In the genomic region with DNA sequence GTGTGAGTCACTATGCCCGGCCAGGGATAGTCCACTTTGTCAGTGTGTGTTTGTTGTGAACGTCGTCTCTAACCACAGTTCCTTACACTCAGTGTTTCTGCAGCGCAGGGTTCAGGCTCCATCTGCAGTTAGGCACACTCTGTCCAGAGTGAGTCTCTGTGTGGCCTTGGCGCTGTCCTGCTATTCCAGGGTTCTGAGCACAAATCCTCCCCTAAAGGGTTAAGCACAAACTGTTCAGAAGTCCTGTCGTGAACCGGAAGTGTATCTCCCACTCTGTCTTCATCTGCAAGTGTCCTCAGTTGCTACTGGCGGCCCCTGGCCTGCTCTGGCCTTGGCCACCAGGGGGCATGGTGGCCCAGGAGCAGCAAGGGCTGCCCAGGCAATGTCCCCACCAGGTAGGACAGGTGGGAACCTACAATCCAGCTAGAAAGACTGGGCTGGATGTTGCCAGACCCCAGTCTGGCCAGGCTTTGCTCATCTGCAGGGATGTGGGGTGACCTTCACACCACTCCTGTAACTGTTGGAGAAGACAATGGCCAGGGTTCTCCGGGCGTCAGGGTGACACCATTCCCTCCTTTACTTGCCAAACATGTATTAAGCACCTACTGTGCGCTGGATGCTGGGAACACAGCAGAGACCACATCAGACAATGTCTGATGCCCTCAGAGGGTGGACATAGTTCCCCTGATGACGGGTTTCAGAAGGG, we compare ENCODE assay signal across 8 cellular contexts. TPM values are rescaled to one million over a fixed set of nuclear protein-coding genes. Genes with fewer than 3 reads are reported as not detected.
DNase-seq lines count a peak whose midpoint lies in the region; ATAC-seq, FAIRE-seq and TF ChIP-seq lines count a peak whose summit lies in the region.

No MANE protein-coding gene starts in this region.

- H3K9me3 ChIP-seq in colonic mucosa (no peaks in the 10 kb centered on the region), lower lobe of right lung (no peaks in the 10 kb centered on the region)

- FAIRE-seq in GM12891 (lab: Jason Lieb, UNC): peak; percentile 97

- intact Hi-C loops in colonic mucosa (cut with DNase I) (loop anchor here (2.0 to 5.0 kb wide), 2 partner anchors 40 to 124 kb away; partner anchors contain the start of gene GATAD2A), lower lobe of right lung (cut with DNase I) (loop anchor here (10.0 kb wide), 1 partner anchor 128 kb away; no protein-coding TSS in a partner anchor)

- H3K27ac ChIP-seq in colonic mucosa (peak overlapping the region; percentile 59), lower lobe of right lung (peak overlapping the region; percentile 37)

- no peak overlapping the region for H3K4me3 ChIP-seq in colonic mucosa
- H3K4me3 ChIP-seq in lower lobe of right lung: peak overlapping the region; percentile 12

- H3K36me3 ChIP-seq in colonic mucosa: no peaks in the 10 kb centered on the region
- no peaks in the 10 kb centered on the region for H3K36me3 ChIP-seq in lower lobe of right lung

- H3K4me1 ChIP-seq in colonic mucosa (peaks cover 4% of the 10 kb centered on the region), lower lobe of right lung (peaks cover 28% of the 10 kb centered on the region)

- DNase-seq in GM12891 (ENCODE audit: insufficient read length, low spot score) (no peak), NCI-H345 treated with DMSO at 0.1 percent for 48 hours (lab: John Stamatoyannopoulos, UW; ENCODE audit: unreplicated experiment) (peak; percentile 34), colonic mucosa (peak; percentile 81), lower lobe of right lung (peak; percentile 86)
- peak; percentile 77 for DNase-seq in activated CD4-positive, CD25-positive, alpha-beta regulatory T cell treated with anti-CD3 and anti-CD28 coated beads, Interleukin-2, amount 50 U/mL, for 72 hours
- peak; percentile 50 for DNase-seq in stimulated activated CD8-positive, alpha-beta memory T cell treated with anti-CD3 and anti-CD28 coated beads, Interleukin-12 subunit alpha, Interleukin-12 subunit beta, amount 100 ng/mL, for 4 hours (ENCODE audit: low read depth)

- no peak overlapping the region for H3K9ac ChIP-seq in colonic mucosa (ENCODE audit: low read depth in 2 of 2, low read length in 2 of 2)

- peak; percentile 99 for TF ChIP-seq CTCF in colonic mucosa (IDR thresholded peaks at IDR 0.05)
- peak; percentile 96 for TF ChIP-seq CTCF in lower lobe of right lung (IDR thresholded peaks at IDR 0.05)

- H3K27me3 ChIP-seq in colonic mucosa: no peaks in the 10 kb centered on the region
- H3K27me3 ChIP-seq in lower lobe of right lung (ENCODE audit: low read depth): no peaks in the 10 kb centered on the region

- TF ChIP-seq POLR2A in GM12891 (IDR thresholded peaks at IDR 0.05; ENCODE audit: low read depth, low read length): no peak

- ATAC-seq in HG03103 (IDR thresholded peaks at IDR 0.05; ENCODE audit: low read depth, unreplicated experiment) (peak; percentile 53), lower lobe of right lung (peak; percentile 94 to 95), GM21390 (IDR thresholded peaks at IDR 0.05; ENCODE audit: unreplicated experiment) (no peak)

TF ChIP-seq in GM12891, 5 proteins besides CTCF, POLR2A, EP300 and RAD21:
- TF ChIP-seq SPI1 (IDR thresholded peaks at IDR 0.05; ENCODE audit: low read depth, low read length) (no peak), PAX5 (IDR thresholded peaks at IDR 0.05; ENCODE audit: insufficient read depth, low read length, severe bottlenecking) (no peak), POU2F2 (IDR thresholded peaks at IDR 0.05; ENCODE audit: low read depth, low read length) (no peak), POLR2AphosphoS5 (IDR thresholded peaks at IDR 0.05; ENCODE audit: low read depth, low read length) (no peak), TAF1 (IDR thresholded peaks at IDR 0.05; ENCODE audit: low read depth, low read length) (no peak)

RNA-seq across cellular contexts. Expression of gene GATAD2A, which starts 38.6 kb away (rescaled TPM):
- polyA plus RNA-seq in GM12891 (2012; ENCODE audit: low read depth, missing spikeins): 24.8 TPM
- total RNA-seq in colonic mucosa (100 to 1,000 TPM; 102 to 145 TPM), lower lobe of right lung (84.0 TPM)

RNA-seq across cellular contexts. Expression of gene MAU2, which starts 46.2 kb away (rescaled TPM):
- polyA plus RNA-seq in GM12891 (2012; ENCODE audit: low read depth, missing spikeins): 17.0 TPM
- total RNA-seq in colonic mucosa (10 to 100 TPM; 33.5 to 56.7 TPM), lower lobe of right lung (69.7 TPM)

RNA-seq across cellular contexts. Expression of gene SUGP1, which starts 46.5 kb away (rescaled TPM):
- 36.4 TPM for polyA plus RNA-seq in GM12891 (2012; ENCODE audit: low read depth, missing spikeins)
- total RNA-seq in colonic mucosa: 10 to 100 TPM; 33.2 to 54.7 TPM
- total RNA-seq in lower lobe of right lung: 41.4 TPM
